21 cellular contexts compared by ENCODE assay signal in the genomic region with DNA sequence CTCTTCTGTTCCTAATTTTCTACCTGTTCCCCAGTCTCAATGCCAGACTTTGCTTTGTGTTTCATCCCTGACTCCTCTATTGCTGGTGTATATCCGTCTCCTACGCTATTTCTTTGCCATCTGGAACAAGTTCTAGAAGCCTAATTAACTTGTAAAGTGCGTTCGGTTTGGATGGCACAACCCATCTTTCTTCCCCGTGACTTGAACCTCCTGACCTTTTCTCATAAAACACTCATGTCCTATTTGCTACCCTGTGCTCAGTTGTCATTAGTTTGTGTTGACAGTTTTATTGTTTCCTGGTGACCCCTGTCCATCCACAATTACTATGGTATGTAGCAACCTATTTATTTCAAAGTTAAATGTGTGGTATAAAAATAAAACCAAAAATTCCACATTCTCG.
"Had no signal": no experiment of that assay in that cellular context is flagged by ENCODE, and none has a peak within 500 bp of the region (broad histone marks: within the 10 kb centered on the region; RNA-seq: fewer than 3 reads in every experiment).

No MANE protein-coding gene starts in this region.

- H3K9me3 ChIP-seq: esophagus muscularis mucosa, gastrocnemius medialis, heart right ventricle, mucosa of descending colon, pancreas, right lobe of liver, tibial artery, upper lobe of left lung, uterus had no signal

- H3K27ac ChIP-seq: esophagus muscularis mucosa, gastrocnemius medialis, heart right ventricle, pancreas, right lobe of liver, tibial artery, upper lobe of left lung, uterus had no signal

- H3K36me3 ChIP-seq: esophagus muscularis mucosa, gastrocnemius medialis, heart right ventricle, pancreas, right lobe of liver, tibial artery, upper lobe of left lung, uterus had no signal

- FAIRE-seq: endometrium, islet of Langerhans, pancreas had no signal

- ATAC-seq: gastrocnemius medialis; heart right ventricle; left lobe of liver; mucosa of descending colon; natural killer cell treated with Interleukin-12 subunit alpha and Interleukin-12 subunit beta and Interleukin-15 and Interleukin-18, amount 100 ng/mL, for 72 hours; pancreas; right lobe of liver; stimulated activated effector memory CD8-positive, alpha-beta T cell treated with anti-CD3 and anti-CD28 coated beads, Interleukin-12 subunit alpha, Interleukin-12 subunit beta, amount 100 ng/mL, for 72 hours had no signal

- DNase-seq: effector memory CD4-positive, alpha-beta T cell; gastrocnemius medialis; heart right ventricle; hypothalamus; kidney glomerular epithelial cell; mammary epithelial cell; mucosa of descending colon; occipital lobe; pancreas; right lobe of liver; stimulated activated CD4-positive, alpha-beta T cell treated with anti-CD3 and anti-CD28 coated beads, Interleukin-4, amount 100 ng/mL, for 1 hour; stimulated activated CD8-positive, alpha-beta memory T cell treated with anti-CD3 and anti-CD28 coated beads, Interleukin-4, amount 100 ng/mL, for 48 hours; tibial artery; upper lobe of left lung; uterus had no signal

- H3K4me3 ChIP-seq: esophagus muscularis mucosa, gastrocnemius medialis, heart right ventricle, mucosa of descending colon, pancreas, right lobe of liver, tibial artery, upper lobe of left lung, uterus had no signal

- H3K4me1 ChIP-seq: esophagus muscularis mucosa, gastrocnemius medialis, heart right ventricle, pancreas, right lobe of liver, tibial artery, upper lobe of left lung, uterus had no signal
